ENCODE assay signal across 23 cellular contexts in the genomic region with DNA sequence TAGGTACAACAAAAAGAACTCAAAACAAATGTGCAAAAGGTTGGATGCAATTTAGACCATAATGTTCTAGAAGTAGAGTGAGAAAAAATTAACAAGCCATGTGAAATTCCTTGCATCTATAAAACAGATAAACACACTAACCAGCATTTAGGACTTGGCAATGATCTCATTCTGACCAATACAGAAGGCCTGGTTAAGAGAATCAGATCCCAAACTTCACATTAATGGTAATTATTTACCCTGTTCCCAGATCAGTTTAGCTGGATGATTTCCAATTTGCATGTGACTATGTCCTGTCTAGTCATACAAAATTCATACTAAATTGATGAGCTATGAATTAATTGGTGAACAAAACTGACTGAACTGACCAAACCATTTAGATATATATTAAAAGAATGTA.
DNase-seq lines count a peak whose midpoint lies in the region; ATAC-seq and TF ChIP-seq lines count a peak whose summit lies in the region.
"Had no signal": no experiment of that assay in that cellular context is flagged by ENCODE, and none has a peak within 500 bp of the region (broad histone marks: within the 10 kb centered on the region; RNA-seq: fewer than 3 reads in every experiment).

No MANE protein-coding gene starts in this region.

- H3K27ac Mint-ChIP-seq in activated naive CD8-positive, alpha-beta T cell treated with anti-CD3 and anti-CD28 coated beads, Interleukin-2, amount 50 U/mL, for 24 hours, result no peak overlapping the region
- H3K27ac Mint-ChIP-seq in activated naive CD4-positive, alpha-beta T cell treated with anti-CD3 and anti-CD28 coated beads for 36 hours, result no peak overlapping the region
- H3K27ac Mint-ChIP-seq: CD4-positive, alpha-beta T cell; T-helper 1 cell treated with Interleukin-12 subunit alpha and Interleukin-12 subunit beta and Interleukin-4 antibody, amounts not matched to agents 30 μg/mL and 1 μg/mL, for 36 hours had no signal

- H3K9me3 Mint-ChIP-seq in activated naive CD8-positive, alpha-beta T cell treated with anti-CD3 and anti-CD28 coated beads, Interleukin-2, amount 50 U/mL, for 24 hours, result peaks cover 5% of the 10 kb centered on the region
- H3K9me3 Mint-ChIP-seq in activated naive CD4-positive, alpha-beta T cell treated with anti-CD3 and anti-CD28 coated beads for 36 hours, result peaks cover 1% of the 10 kb centered on the region
- H3K9me3 Mint-ChIP-seq: T-helper 1 cell treated with Interleukin-12 subunit alpha and Interleukin-12 subunit beta and Interleukin-4 antibody, amounts not matched to agents 30 μg/mL and 1 μg/mL, for 36 hours had no signal

- H3K4me3 Mint-ChIP-seq in activated naive CD8-positive, alpha-beta T cell treated with anti-CD3 and anti-CD28 coated beads, Interleukin-2, amount 50 U/mL, for 24 hours, result no peak overlapping the region
- H3K4me3 Mint-ChIP-seq in activated naive CD4-positive, alpha-beta T cell treated with anti-CD3 and anti-CD28 coated beads for 36 hours, result no peak overlapping the region
- H3K4me3 Mint-ChIP-seq: CD4-positive, alpha-beta T cell; T-helper 1 cell treated with Interleukin-12 subunit alpha and Interleukin-12 subunit beta and Interleukin-4 antibody, amounts not matched to agents 30 μg/mL and 1 μg/mL, for 36 hours had no signal

- ATAC-seq in SK-N-SH treated with all-trans-retinoic acid at 6 μM for 48 hours (peak; percentile 59), HG03039 (IDR thresholded peaks at IDR 0.05; ENCODE audit: unreplicated experiment) (no peak)
- ATAC-seq in activated naive CD8-positive, alpha-beta T cell treated with anti-CD3 and anti-CD28 coated beads, Interleukin-2, amount 50 U/mL, for 24 hours, result no peak

- no peaks in the 10 kb centered on the region for H3K36me3 Mint-ChIP-seq in activated naive CD8-positive, alpha-beta T cell treated with anti-CD3 and anti-CD28 coated beads, Interleukin-2, amount 50 U/mL, for 24 hours (ENCODE audit: low read depth)
- no peaks in the 10 kb centered on the region for H3K36me3 Mint-ChIP-seq in activated naive CD4-positive, alpha-beta T cell treated with anti-CD3 and anti-CD28 coated beads for 36 hours (ENCODE audit: low read depth)

- H3K36me3 ChIP-seq in GM23248 (ENCODE audit: low read depth), result no peaks in the 10 kb centered on the region
- H3K36me3 ChIP-seq: BLaER1, Peyer's patch, SJCRH30 had no signal

- no peaks in the 10 kb centered on the region for H3K27me3 ChIP-seq in GM23248 (replicated peaks; ENCODE audit: insufficient read depth)
- H3K27me3 ChIP-seq: BLaER1, Peyer's patch, SJCRH30 had no signal

- in situ Hi-C loops in GM23248 (cut with MboI), result no loop called here

- H4K20me1 ChIP-seq in GM23248 (ENCODE audit: insufficient read depth), result no peaks in the 10 kb centered on the region
- H4K20me1 ChIP-seq: BLaER1 had no signal

- no peaks in the 10 kb centered on the region for H3K27me3 Mint-ChIP-seq in activated naive CD8-positive, alpha-beta T cell treated with anti-CD3 and anti-CD28 coated beads, Interleukin-2, amount 50 U/mL, for 24 hours
- H3K27me3 Mint-ChIP-seq in activated naive CD4-positive, alpha-beta T cell treated with anti-CD3 and anti-CD28 coated beads for 36 hours (ENCODE audit: low read depth), result no peaks in the 10 kb centered on the region
- H3K27me3 Mint-ChIP-seq: CD4-positive, alpha-beta T cell had no signal

- no peak overlapping the region for H3K9ac ChIP-seq in GM23248
- H3K9ac ChIP-seq: BLaER1 had no signal

- CTCF ChIA-PET in activated naive CD4-positive, alpha-beta T cell treated with anti-CD3 and anti-CD28 coated beads for 36 hours (lab: Charles Lee), result no interaction called here

- no peaks in the 10 kb centered on the region for H3K4me1 Mint-ChIP-seq in activated naive CD8-positive, alpha-beta T cell treated with anti-CD3 and anti-CD28 coated beads, Interleukin-2, amount 50 U/mL, for 24 hours
- H3K4me1 Mint-ChIP-seq in activated naive CD4-positive, alpha-beta T cell treated with anti-CD3 and anti-CD28 coated beads for 36 hours (ENCODE audit: low read depth), result no peaks in the 10 kb centered on the region

- no peaks in the 10 kb centered on the region for H3F3A ChIP-seq in GM23248 (ENCODE audit: insufficient read depth)

- intact Hi-C loops in activated naive CD4-positive, alpha-beta T cell treated with anti-CD3 and anti-CD28 coated beads for 36 hours (cut with micrococcal nuclease), result no loop called here

- no peak overlapping the region for H2AFZ ChIP-seq in GM23248

- H3K9me3 ChIP-seq in GM23248 (ENCODE audit: low read depth), result no peaks in the 10 kb centered on the region
- H3K9me3 ChIP-seq: BLaER1, Peyer's patch, SJCRH30 had no signal

- H3K4me3 ChIP-seq in GM23248, result no peak overlapping the region
- H3K4me3 ChIP-seq: BLaER1, Peyer's patch, SJCRH30 had no signal

- no peak overlapping the region for H3K27ac ChIP-seq in GM23248
- H3K27ac ChIP-seq: BLaER1, Peyer's patch, SJCRH30 had no signal

- H3K4me2 ChIP-seq in GM23248 (ENCODE audit: unreplicated experiment), result no peak overlapping the region
- H3K4me2 ChIP-seq: BLaER1 had no signal

- H3K9me2 ChIP-seq in GM23248 (ENCODE audit: insufficient read depth), result 0 out of 2 replicates have a peak, but pooled peaks cover 3% of the 10 kb centered on the region

- DNase-seq in GM23248, result peak; percentile 1
- peak; percentile 76 for DNase-seq in kidney tubule cell (ENCODE audit: low spot score)
- DNase-seq in activated naive CD8-positive, alpha-beta T cell treated with anti-CD3 and anti-CD28 coated beads, Interleukin-2, amount 50 U/mL, for 24 hours, result no peak
- DNase-seq in activated naive CD4-positive, alpha-beta T cell treated with anti-CD3 and anti-CD28 coated beads for 36 hours, result no peak
- DNase-seq in NCI-H2171 (lab: John Stamatoyannopoulos, UW), result no peak
- DNase-seq: CD4-positive, alpha-beta T cell; COR-L47; DMS 273 treated with DMSO at 0.1 percent for 48 hours; GDM1; Kasumi-1; MM.1S; NCI-H1048; NCI-H1417 treated with DMSO at 0.1 percent for 48 hours; NCI-H187; NCI-H2107; NCI-H69; NK-92 treated with Interleukin-12 subunit alpha and Interleukin-12 subunit beta, amount 100 ng/mL, for 24 hours; Peyer's patch; SJCRH30 had no signal

- H3K4me1 ChIP-seq in GM23248 (ENCODE audit: insufficient read depth), result no peaks in the 10 kb centered on the region
- H3K4me1 ChIP-seq: BLaER1, Peyer's patch, SJCRH30 had no signal

- no peaks in the 10 kb centered on the region for H3K79me2 ChIP-seq in GM23248 (ENCODE audit: insufficient read depth)

TF ChIP-seq in SK-N-SH treated with all-trans-retinoic acid at 6 μM for 48 hours, 23 proteins besides CTCF, POLR2A, EP300 and RAD21 (continues in another document):
- no peak for TF ChIP-seq ZC3H10 (CRISPR knock-in tag; IDR thresholded peaks at IDR 0.05)
- TF ChIP-seq OSR1 (CRISPR knock-in tag; IDR thresholded peaks at IDR 0.05), result no peak
- no peak for TF ChIP-seq ZNF565 (CRISPR knock-in tag; conservative IDR thresholded peaks at IDR 0.05; ENCODE audit: low read depth)
- no peak for TF ChIP-seq BACH2 (CRISPR knock-in tag; IDR thresholded peaks at IDR 0.05; ENCODE audit: borderline replicate concordance)
- TF ChIP-seq TCF4 (CRISPR knock-in tag; IDR thresholded peaks at IDR 0.05; ENCODE audit: borderline replicate concordance), result no peak
- no peak for TF ChIP-seq PPARA (CRISPR knock-in tag; IDR thresholded peaks at IDR 0.05; ENCODE audit: borderline replicate concordance)
- TF ChIP-seq, protein P1, sequence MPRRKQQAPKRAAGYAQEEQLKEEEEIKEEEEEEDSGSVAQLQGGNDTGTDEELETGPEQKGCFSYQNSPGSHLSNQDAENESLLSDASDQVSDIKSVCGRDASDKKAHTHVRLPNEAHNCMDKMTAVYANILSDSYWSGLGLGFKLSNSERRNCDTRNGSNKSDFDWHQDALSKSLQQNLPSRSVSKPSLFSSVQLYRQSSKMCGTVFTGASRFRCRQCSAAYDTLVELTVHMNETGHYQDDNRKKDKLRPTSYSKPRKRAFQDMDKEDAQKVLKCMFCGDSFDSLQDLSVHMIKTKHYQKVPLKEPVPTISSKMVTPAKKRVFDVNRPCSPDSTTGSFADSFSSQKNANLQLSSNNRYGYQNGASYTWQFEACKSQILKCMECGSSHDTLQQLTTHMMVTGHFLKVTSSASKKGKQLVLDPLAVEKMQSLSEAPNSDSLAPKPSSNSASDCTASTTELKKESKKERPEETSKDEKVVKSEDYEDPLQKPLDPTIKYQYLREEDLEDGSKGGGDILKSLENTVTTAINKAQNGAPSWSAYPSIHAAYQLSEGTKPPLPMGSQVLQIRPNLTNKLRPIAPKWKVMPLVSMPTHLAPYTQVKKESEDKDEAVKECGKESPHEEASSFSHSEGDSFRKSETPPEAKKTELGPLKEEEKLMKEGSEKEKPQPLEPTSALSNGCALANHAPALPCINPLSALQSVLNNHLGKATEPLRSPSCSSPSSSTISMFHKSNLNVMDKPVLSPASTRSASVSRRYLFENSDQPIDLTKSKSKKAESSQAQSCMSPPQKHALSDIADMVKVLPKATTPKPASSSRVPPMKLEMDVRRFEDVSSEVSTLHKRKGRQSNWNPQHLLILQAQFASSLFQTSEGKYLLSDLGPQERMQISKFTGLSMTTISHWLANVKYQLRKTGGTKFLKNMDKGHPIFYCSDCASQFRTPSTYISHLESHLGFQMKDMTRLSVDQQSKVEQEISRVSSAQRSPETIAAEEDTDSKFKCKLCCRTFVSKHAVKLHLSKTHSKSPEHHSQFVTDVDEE (CRISPR knock-in tag; IDR thresholded peaks at IDR 0.05), result no peak
- no peak for TF ChIP-seq GLIS3 (CRISPR knock-in tag; IDR thresholded peaks at IDR 0.05)
- TF ChIP-seq, protein P2, sequence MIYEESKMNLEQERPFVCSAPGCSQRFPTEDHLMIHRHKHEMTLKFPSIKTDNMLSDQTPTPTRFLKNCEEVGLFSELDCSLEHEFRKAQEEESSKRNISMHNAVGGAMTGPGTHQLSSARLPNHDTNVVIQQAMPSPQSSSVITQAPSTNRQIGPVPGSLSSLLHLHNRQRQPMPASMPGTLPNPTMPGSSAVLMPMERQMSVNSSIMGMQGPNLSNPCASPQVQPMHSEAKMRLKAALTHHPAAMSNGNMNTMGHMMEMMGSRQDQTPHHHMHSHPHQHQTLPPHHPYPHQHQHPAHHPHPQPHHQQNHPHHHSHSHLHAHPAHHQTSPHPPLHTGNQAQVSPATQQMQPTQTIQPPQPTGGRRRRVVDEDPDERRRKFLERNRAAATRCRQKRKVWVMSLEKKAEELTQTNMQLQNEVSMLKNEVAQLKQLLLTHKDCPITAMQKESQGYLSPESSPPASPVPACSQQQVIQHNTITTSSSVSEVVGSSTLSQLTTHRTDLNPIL (CRISPR knock-in tag; IDR thresholded peaks at IDR 0.05; ENCODE audit: low read depth), result no peak

Comparison
In these comparisons a context has a peak if more than half of its experiments do, and no peak if none do; other contexts are left out.
1. DNase-seq: peak in GM23248 (single experiment) and kidney tubule cell (single experiment); none in activated naive CD8-positive, alpha-beta T cell treated with anti-CD3 and anti-CD28 coated beads, Interleukin-2, amount 50 U/mL, for 24 hours (single experiment), activated naive CD4-positive, alpha-beta T cell treated with anti-CD3 and anti-CD28 coated beads for 36 hours (single experiment) and NCI-H2171 (single experiment).